ENCODE assay signal across 34 cellular contexts in genomic region chr4:168689791-168690190, GRCh38.
"Had no signal": no experiment of that assay in that cellular context is flagged by ENCODE, and none has a peak within 500 bp of the region (broad histone marks: within the 10 kb centered on the region; RNA-seq: fewer than 3 reads in every experiment).

No MANE protein-coding gene starts in this region.

- H3K27ac Mint-ChIP-seq: activated CD4-positive, alpha-beta memory T cell treated with anti-CD3 and anti-CD28 coated beads, Interleukin-2, amount 10 ng/mL, durations not matched to agents 7 days and 5 days; activated CD4-positive, alpha-beta T cell treated with anti-CD3 and anti-CD28 coated beads, Interleukin-2, amount 10 ng/mL, durations not matched to agents 7 days and 5 days; activated naive CD4-positive, alpha-beta T cell treated with anti-CD3 and anti-CD28 coated beads, Interleukin-2, amount 50 U/mL, for 24 hours; activated naive CD8-positive, alpha-beta T cell treated with anti-CD3 and anti-CD28 coated beads, Interleukin-2, amount 50 U/mL, for 24 hours; activated T-cell treated with anti-CD3 and anti-CD28 coated beads, Interleukin-2, amount 50 U/mL, for 24 hours; naive thymus-derived CD8-positive, alpha-beta T cell; stimulated activated memory B cell treated with anti-CD40 and anti-IgM and Interleukin-4, amounts not matched to agents 10 μg/mL and 1 μg/mL and 100 μg/mL, for 72 hours; stimulated activated naive CD8-positive, alpha-beta T cell treated with anti-CD3 and anti-CD28 coated beads, Interleukin-15, amount 100 ng/mL, for 72 hours; T-helper 1 cell treated with Interleukin-12 subunit alpha and Interleukin-12 subunit beta and Interleukin-4 antibody, amounts not matched to agents 30 μg/mL and 1 μg/mL, for 36 hours had no signal

- H3K9me3 ChIP-seq: gastroesophageal sphincter, prostate gland, upper lobe of right lung had no signal

- H3K36me3 ChIP-seq: gastroesophageal sphincter, prostate gland, upper lobe of right lung had no signal

- H3K9me3 Mint-ChIP-seq: activated CD4-positive, alpha-beta memory T cell treated with anti-CD3 and anti-CD28 coated beads, Interleukin-2, amount 10 ng/mL, durations not matched to agents 7 days and 5 days; activated CD4-positive, alpha-beta T cell treated with anti-CD3 and anti-CD28 coated beads, Interleukin-2, amount 10 ng/mL, durations not matched to agents 7 days and 5 days; activated naive CD4-positive, alpha-beta T cell treated with anti-CD3 and anti-CD28 coated beads, Interleukin-2, amount 50 U/mL, for 24 hours; activated naive CD8-positive, alpha-beta T cell treated with anti-CD3 and anti-CD28 coated beads, Interleukin-2, amount 50 U/mL, for 24 hours; activated T-cell treated with anti-CD3 and anti-CD28 coated beads, Interleukin-2, amount 50 U/mL, for 24 hours; central memory CD8-positive, alpha-beta T cell; naive thymus-derived CD8-positive, alpha-beta T cell; stimulated activated naive CD8-positive, alpha-beta T cell treated with anti-CD3 and anti-CD28 coated beads, Interleukin-15, amount 100 ng/mL, for 72 hours; T-helper 1 cell treated with Interleukin-12 subunit alpha and Interleukin-12 subunit beta and Interleukin-4 antibody, amounts not matched to agents 30 μg/mL and 1 μg/mL, for 36 hours had no signal

- H3K4me1 ChIP-seq: upper lobe of right lung had no signal

- FAIRE-seq: bronchial epithelial cell, colon, keratinocyte had no signal

- H3K4me3 ChIP-seq: gastroesophageal sphincter, prostate gland, SK-N-MC, skin epidermis, upper lobe of right lung had no signal

- H3K27me3 ChIP-seq: gastroesophageal sphincter, upper lobe of right lung had no signal

- H3K27ac ChIP-seq: gastroesophageal sphincter, prostate gland, SK-N-MC, skin epidermis, upper lobe of right lung had no signal

- H3K4me1 Mint-ChIP-seq: activated CD4-positive, alpha-beta memory T cell treated with anti-CD3 and anti-CD28 coated beads, Interleukin-2, amount 10 ng/mL, durations not matched to agents 7 days and 5 days; activated CD4-positive, alpha-beta T cell treated with anti-CD3 and anti-CD28 coated beads, Interleukin-2, amount 10 ng/mL, durations not matched to agents 7 days and 5 days; activated naive CD4-positive, alpha-beta T cell treated with anti-CD3 and anti-CD28 coated beads, Interleukin-2, amount 50 U/mL, for 24 hours; activated naive CD8-positive, alpha-beta T cell treated with anti-CD3 and anti-CD28 coated beads, Interleukin-2, amount 50 U/mL, for 24 hours; central memory CD8-positive, alpha-beta T cell; naive thymus-derived CD8-positive, alpha-beta T cell; stimulated activated memory B cell treated with anti-CD40 and anti-IgM and Interleukin-4, amounts not matched to agents 10 μg/mL and 1 μg/mL and 100 μg/mL, for 72 hours; stimulated activated naive CD8-positive, alpha-beta T cell treated with anti-CD3 and anti-CD28 coated beads, Interleukin-15, amount 100 ng/mL, for 72 hours had no signal

- H3K36me3 Mint-ChIP-seq: activated naive CD4-positive, alpha-beta T cell treated with anti-CD3 and anti-CD28 coated beads, Interleukin-2, amount 50 U/mL, for 24 hours; naive thymus-derived CD8-positive, alpha-beta T cell; stimulated activated memory B cell treated with anti-CD40 and anti-IgM and Interleukin-4, amounts not matched to agents 10 μg/mL and 1 μg/mL and 100 μg/mL, for 72 hours; WTC11 had no signal

- DNase-seq: activated CD4-positive, alpha-beta memory T cell treated with anti-CD3 and anti-CD28 coated beads, Interleukin-2, amount 10 ng/mL, durations not matched to agents 7 days and 5 days; activated CD4-positive, alpha-beta T cell treated with anti-CD3 and anti-CD28 coated beads for 1 hour; activated CD4-positive, alpha-beta T cell treated with anti-CD3 and anti-CD28 coated beads, Interleukin-2, amount 10 ng/mL, durations not matched to agents 7 days and 5 days; activated CD8-positive, alpha-beta memory T cell treated with anti-CD3 and anti-CD28 coated beads, Interleukin-2, amount 50 U/mL, for 48 hours; activated gamma-delta T cell treated with Interleukin-2 at 50 U/mL for 16 hours; activated naive CD8-positive, alpha-beta T cell treated with anti-CD3 and anti-CD28 coated beads, Interleukin-2, amount 50 U/mL, for 24 hours; activated T-cell treated with anti-CD3 and anti-CD28 coated beads, Interleukin-2, amount 50 U/mL, for 24 hours; amygdala; effector CD8-positive, alpha-beta T cell; hippocampal formation; left cardiac atrium; mammary epithelial cell; naive thymus-derived CD8-positive, alpha-beta T cell; retina; stimulated activated CD4-positive, alpha-beta T cell treated with anti-CD3 and anti-CD28 coated beads, Interleukin-1b, Interleukin-23, amount 100 ng/mL, for 48 hours; stimulated activated CD4-positive, alpha-beta T cell treated with anti-CD3 and anti-CD28 coated beads, Interleukin-4, amount 100 ng/mL, for 4 hours; stimulated activated CD8-positive, alpha-beta memory T cell treated with anti-CD3 and anti-CD28 coated beads, Interleukin-4, amount 100 ng/mL, for 48 hours; stimulated activated naive CD8-positive, alpha-beta T cell treated with anti-CD3 and anti-CD28 coated beads, Interleukin-15, amount 100 ng/mL, for 72 hours; substantia nigra; SW 1271; T1000; upper lobe of right lung had no signal

- H3K27me3 Mint-ChIP-seq: stimulated activated memory B cell treated with anti-CD40 and anti-IgM and Interleukin-4, amounts not matched to agents 10 μg/mL and 1 μg/mL and 100 μg/mL, for 72 hours; stimulated activated naive CD8-positive, alpha-beta T cell treated with anti-CD3 and anti-CD28 coated beads, Interleukin-15, amount 100 ng/mL, for 72 hours had no signal

- H3K4me3 Mint-ChIP-seq: activated CD4-positive, alpha-beta memory T cell treated with anti-CD3 and anti-CD28 coated beads, Interleukin-2, amount 10 ng/mL, durations not matched to agents 7 days and 5 days; activated CD4-positive, alpha-beta T cell treated with anti-CD3 and anti-CD28 coated beads, Interleukin-2, amount 10 ng/mL, durations not matched to agents 7 days and 5 days; activated naive CD4-positive, alpha-beta T cell treated with anti-CD3 and anti-CD28 coated beads, Interleukin-2, amount 50 U/mL, for 24 hours; activated naive CD8-positive, alpha-beta T cell treated with anti-CD3 and anti-CD28 coated beads, Interleukin-2, amount 50 U/mL, for 24 hours; activated T-cell treated with anti-CD3 and anti-CD28 coated beads, Interleukin-2, amount 50 U/mL, for 24 hours; central memory CD8-positive, alpha-beta T cell; naive thymus-derived CD8-positive, alpha-beta T cell; stimulated activated memory B cell treated with anti-CD40 and anti-IgM and Interleukin-4, amounts not matched to agents 10 μg/mL and 1 μg/mL and 100 μg/mL, for 72 hours; stimulated activated naive CD8-positive, alpha-beta T cell treated with anti-CD3 and anti-CD28 coated beads, Interleukin-15, amount 100 ng/mL, for 72 hours; T-helper 1 cell treated with Interleukin-12 subunit alpha and Interleukin-12 subunit beta and Interleukin-4 antibody, amounts not matched to agents 30 μg/mL and 1 μg/mL, for 36 hours; WTC11 had no signal
